Comparison of ENCODE assay signal across 25 cellular contexts in the genomic region with DNA sequence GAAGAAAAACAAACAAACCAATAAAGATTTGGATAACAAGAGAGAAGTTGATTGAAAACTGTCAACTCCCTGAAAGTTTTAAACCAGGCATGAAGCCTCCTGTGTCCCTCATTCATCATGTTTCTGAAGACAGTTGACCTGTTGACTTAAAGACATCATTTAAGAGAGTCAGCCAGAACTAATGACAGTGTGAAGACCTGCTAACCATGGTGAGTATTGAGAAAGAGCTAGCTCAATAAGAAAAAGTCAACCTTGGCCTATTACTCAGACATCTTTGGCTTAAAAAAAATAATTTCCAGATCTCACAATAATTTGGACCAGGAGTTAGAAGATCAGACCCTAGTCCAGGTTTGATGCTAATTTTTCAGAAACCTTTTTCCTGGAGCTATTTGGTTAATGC. TPM values are rescaled to one million over a fixed set of nuclear protein-coding genes. Genes with fewer than 3 reads are reported as not detected.
"Had no signal": no experiment of that assay in that cellular context is flagged by ENCODE, and none has a peak within 500 bp of the region (broad histone marks: within the 10 kb centered on the region; RNA-seq: fewer than 3 reads in every experiment).

No MANE protein-coding gene starts in this region.

- H3K27ac ChIP-seq: esophagus squamous epithelium, gastrocnemius medialis, left lung, neutrophil, ovary, transverse colon had no signal

- H3K4me3 ChIP-seq: esophagus squamous epithelium, gastrocnemius medialis, left lung, ovary, transverse colon had no signal

- H3K9me3 ChIP-seq: esophagus squamous epithelium, gastrocnemius medialis, left lung, neutrophil, ovary, transverse colon had no signal

- H3K36me3 ChIP-seq: esophagus squamous epithelium, gastrocnemius medialis, left lung, neutrophil, ovary, transverse colon had no signal

- H3K4me1 ChIP-seq: left lung, transverse colon had no signal

- ATAC-seq: activated CD8-positive, alpha-beta memory T cell treated with anti-CD3 and anti-CD28 coated beads, Interleukin-2, amount 10 ng/mL, durations not matched to agents 7 days and 5 days; activated CD8-positive, alpha-beta T cell treated with anti-CD3 and anti-CD28 coated beads, Interleukin-2, amount 10 ng/mL, durations not matched to agents 7 days and 5 days; activated naive CD8-positive, alpha-beta T cell treated with anti-CD3 and anti-CD28 coated beads, Interleukin-2, amount 50 U/mL, for 24 hours; gastrocnemius medialis; left lung; WTC11 had no signal

- DNase-seq: activated CD4-positive, alpha-beta T cell treated with anti-CD3 and anti-CD28 coated beads for 1 hour; activated CD4-positive, alpha-beta T cell treated with anti-CD3 and anti-CD28 coated beads, Interleukin-2, amount 10 ng/mL, durations not matched to agents 7 days and 5 days; activated CD8-positive, alpha-beta memory T cell treated with anti-CD3 and anti-CD28 coated beads, Interleukin-2, amount 10 ng/mL, durations not matched to agents 7 days and 5 days; activated CD8-positive, alpha-beta T cell treated with anti-CD3 and anti-CD28 coated beads, Interleukin-2, amount 10 ng/mL, durations not matched to agents 7 days and 5 days; activated naive CD8-positive, alpha-beta T cell treated with anti-CD3 and anti-CD28 coated beads, Interleukin-2, amount 50 U/mL, for 24 hours; activated T-cell treated with anti-CD3 and anti-CD28 coated beads, Interleukin-2, amount 50 U/mL, for 48 hours; dermis blood vessel endothelial cell; effector CD4-positive, alpha-beta T cell; esophagus squamous epithelium; gastrocnemius medialis; hypothalamus; kidney glomerular epithelial cell; left lung; naive B cell; nephron progenitor cell; ovary; retina; stimulated activated CD4-positive, alpha-beta T cell treated with anti-CD3 and anti-CD28 coated beads, Interleukin-2, amount 100 ng/mL, for 48 hours; stimulated activated naive CD4-positive, alpha-beta T cell treated with Interleukin-2 at 50 U/mL for 16 hours; T-helper 2 cell; transverse colon had no signal

- H3K27me3 ChIP-seq: esophagus squamous epithelium, gastrocnemius medialis, left lung, neutrophil, ovary, transverse colon had no signal

RNA-seq across cellular contexts. Expression of a gene that starts 45.3 kb away (rescaled TPM):
- total RNA-seq: activated CD4-positive, alpha-beta T cell treated with anti-CD3 and anti-CD28 coated beads, Interleukin-2, amount 10 ng/mL, durations not matched to agents 7 days and 5 days; activated CD8-positive, alpha-beta memory T cell treated with anti-CD3 and anti-CD28 coated beads, Interleukin-2, amount 10 ng/mL, durations not matched to agents 7 days and 5 days; activated CD8-positive, alpha-beta T cell treated with anti-CD3 and anti-CD28 coated beads, Interleukin-2, amount 10 ng/mL, durations not matched to agents 7 days and 5 days; activated T-helper 2 cell treated with anti-CD3 and anti-CD28 coated beads, Interferon-gamma antibody, Interleukin-2, Interleukin-4, amounts not matched to agents 10 μg/mL and 5 μg/mL and 100 μg/mL, durations not matched to agents 14 hours and 24 hours and 36 hours; esophagus squamous epithelium; temporal lobe; transverse colon; WTC11 had no signal
